9 cellular contexts compared by ENCODE assay signal in the genomic region with DNA sequence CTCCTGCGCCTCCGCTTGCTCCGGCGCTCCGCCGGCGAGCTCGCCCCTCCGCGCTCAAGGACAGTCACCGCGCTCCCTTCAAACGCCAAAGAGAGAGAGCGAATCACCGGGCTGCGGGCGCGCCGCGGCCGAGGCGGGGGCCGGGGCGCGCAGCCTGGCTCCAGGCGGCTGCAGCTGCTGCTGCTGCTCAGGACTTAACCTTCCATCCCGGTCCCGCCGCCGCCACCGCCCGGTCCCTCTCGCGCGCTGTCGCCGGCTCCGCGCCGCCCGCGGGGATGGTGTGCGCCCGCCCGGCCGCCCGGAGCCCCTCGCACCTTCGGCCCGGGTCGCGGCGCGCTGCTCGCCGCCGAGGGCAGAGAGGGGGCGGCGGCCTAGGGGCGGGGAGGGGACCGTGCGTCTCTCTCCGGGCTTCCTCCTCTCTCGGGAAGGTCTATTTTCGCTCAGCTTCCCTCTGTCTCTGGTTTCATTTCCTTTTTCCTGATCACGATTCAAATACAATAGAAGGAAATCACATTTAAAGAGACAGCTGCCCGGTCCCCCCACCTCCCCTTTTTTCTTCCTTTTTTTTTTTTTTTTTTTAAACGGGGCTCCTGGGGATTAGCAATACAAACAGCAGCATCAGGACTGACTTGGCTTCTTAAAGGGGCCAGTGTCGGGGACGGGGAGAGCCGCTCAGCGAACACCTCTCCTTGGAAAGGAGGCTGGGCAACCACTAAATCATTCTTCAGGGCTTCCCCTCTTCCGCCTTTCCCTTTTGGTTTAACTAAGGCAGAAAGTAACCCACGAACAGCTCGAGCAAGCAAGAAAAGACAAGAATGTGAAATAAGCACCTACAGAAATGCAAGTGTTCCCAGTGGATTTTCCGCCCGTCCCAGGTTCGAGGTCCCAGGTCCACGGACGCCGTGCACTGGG. TPM values are rescaled to one million over a fixed set of nuclear protein-coding genes. Genes with fewer than 3 reads are reported as not detected.
DNase-seq lines count a peak whose midpoint lies in the region; ATAC-seq, FAIRE-seq and TF ChIP-seq lines count a peak whose summit lies in the region.
"Had no signal": no experiment of that assay in that cellular context is flagged by ENCODE, and none has a peak within 500 bp of the region (broad histone marks: within the 10 kb centered on the region; RNA-seq: fewer than 3 reads in every experiment).

No MANE protein-coding gene starts in this region.

- no peaks in the 10 kb centered on the region for H4K20me1 ChIP-seq in astrocyte (ENCODE audit: insufficient read depth, low read length)

- H3K27ac ChIP-seq in astrocyte (ENCODE audit: low read depth, low read length) = no peak overlapping the region
- no peak overlapping the region for H3K27ac ChIP-seq in iPS DF 6.9 (ENCODE audit: low read length)
- H3K27ac ChIP-seq in rectal smooth muscle tissue (ENCODE audit: low read depth, low read length) = no peak overlapping the region
- H3K27ac ChIP-seq: 22Rv1 had no signal

- H3K36me3 ChIP-seq in astrocyte (ENCODE audit: insufficient read depth, low read length) (no peaks in the 10 kb centered on the region), iPS DF 6.9 (ENCODE audit: control insufficient read depth, insufficient read depth, low read length) (no peaks in the 10 kb centered on the region), rectal smooth muscle tissue (ENCODE audit: control insufficient read depth, insufficient read depth, low read length) (no peaks in the 10 kb centered on the region)

- peak overlapping the region; percentile 96 for H3K4me2 ChIP-seq in astrocyte (ENCODE audit: low read length)

- DNase-seq in DMS 273 (lab: John Stamatoyannopoulos, UW; ENCODE audit: unreplicated experiment) = peak; percentile 63
- no peak for DNase-seq in DMS 273 treated with DMSO at 0.1 percent for 48 hours (lab: John Stamatoyannopoulos, UW)
- peak; percentile 81 for DNase-seq in NCI-H69 (lab: John Stamatoyannopoulos, UW)
- peak; percentile 6 for DNase-seq in astrocyte (ENCODE audit: low read depth)
- DNase-seq in iPS DF 6.9 (ENCODE audit: low read depth, low spot score) = no peak

- H2AFZ ChIP-seq in astrocyte (ENCODE audit: low read depth, low read length) = peak overlapping the region; percentile 88

- peak overlapping the region; percentile 54 for H3K9ac ChIP-seq in astrocyte (ENCODE audit: low read length)
- no peak overlapping the region for H3K9ac ChIP-seq in rectal smooth muscle tissue (ENCODE audit: low read length)

- no peak overlapping the region for H3K27ac Mint-ChIP-seq in astrocyte (ENCODE audit: unreplicated experiment)

- H3K36me3 Mint-ChIP-seq in astrocyte (ENCODE audit: low read depth, unreplicated experiment) = no peaks in the 10 kb centered on the region

- H3K9me3 ChIP-seq in astrocyte (ENCODE audit: insufficient read depth, low read depth, low read length) (no peaks in the 10 kb centered on the region), iPS DF 6.9 (ENCODE audit: control insufficient read depth, insufficient read depth, low read length) (no peaks in the 10 kb centered on the region)

- no peaks in the 10 kb centered on the region for H3K79me2 ChIP-seq in astrocyte (ENCODE audit: insufficient read depth, low read length)

- peak overlapping the region; percentile 71 for H3K4me3 ChIP-seq in astrocyte (ENCODE audit: insufficient read depth, low read depth, low read length)
- peak overlapping the region; percentile 57 for H3K4me3 ChIP-seq in iPS DF 6.9 (ENCODE audit: low read length)
- H3K4me3 ChIP-seq in rectal smooth muscle tissue (ENCODE audit: low read length) = peak overlapping the region; percentile 56

- H3K9me3 Mint-ChIP-seq in astrocyte (ENCODE audit: unreplicated experiment) = peaks cover 2% of the 10 kb centered on the region

- H3K27me3 Mint-ChIP-seq in astrocyte (ENCODE audit: low read depth, unreplicated experiment) = peaks cover 74% of the 10 kb centered on the region

- ATAC-seq in HG02678 (IDR thresholded peaks at IDR 0.05; ENCODE audit: unreplicated experiment) (peak; percentile 38), GM21576 (IDR thresholded peaks at IDR 0.05; ENCODE audit: unreplicated experiment) (no peak)

- peak overlapping the region; percentile 89 for H3K4me3 Mint-ChIP-seq in astrocyte (ENCODE audit: unreplicated experiment)

- H3K27me3 ChIP-seq in astrocyte (ENCODE audit: insufficient read depth, low read length) = peaks cover 36% of the 10 kb centered on the region
- H3K27me3 ChIP-seq in iPS DF 6.9 (ENCODE audit: control insufficient read depth, insufficient read depth, low read length) = peaks cover 24% of the 10 kb centered on the region; the same call in 1 of the 2 replicates
- H3K27me3 ChIP-seq in rectal smooth muscle tissue (ENCODE audit: control insufficient read depth, insufficient read depth, low read length) = no peaks in the 10 kb centered on the region

- no peak for TF ChIP-seq CTCF in astrocyte (IDR thresholded peaks at IDR 0.05; ENCODE audit: insufficient read depth, low read depth, low read length)

- no CpG with 5 or more reads among the region's 81 CpGs for WGBS in iPS DF 6.9 (ENCODE audit: insufficient coverage, insufficient read length)

- H3K4me1 ChIP-seq in astrocyte (ENCODE audit: insufficient read depth, low read length) = peaks cover 7% of the 10 kb centered on the region
- no peaks in the 10 kb centered on the region; the same call in 1 of the 2 replicates for H3K4me1 ChIP-seq in iPS DF 6.9 (ENCODE audit: control insufficient read depth, insufficient read depth, low read length)
- no peaks in the 10 kb centered on the region for H3K4me1 ChIP-seq in rectal smooth muscle tissue (ENCODE audit: control insufficient read depth, insufficient read depth, low read length)

- no peaks in the 10 kb centered on the region for H3K4me1 Mint-ChIP-seq in astrocyte (ENCODE audit: low read depth, unreplicated experiment)

- no peak for FAIRE-seq in astrocyte (lab: Jason Lieb, UNC)

RNA-seq across cellular contexts. Expression of a gene that starts 22.1 kb away (rescaled TPM):
- 0.67 and 1.8 TPM in 2 replicates for total RNA-seq in astrocyte

Comparison
In these comparisons a context has a peak if more than half of its experiments do, and no peak if none do; other contexts are left out.
1. DNase-seq: peak in DMS 273 (single experiment), NCI-H69 (single experiment) and astrocyte (single experiment); none in DMS 273 treated with DMSO at 0.1 percent for 48 hours (single experiment) and iPS DF 6.9 (single experiment).
2. Peak in every context shown above with its lines, with median percentiles within 50 percentile points of each other: H3K4me3 ChIP-seq.